Comparison of ENCODE assay signal across 8 cellular contexts in the genomic region with DNA sequence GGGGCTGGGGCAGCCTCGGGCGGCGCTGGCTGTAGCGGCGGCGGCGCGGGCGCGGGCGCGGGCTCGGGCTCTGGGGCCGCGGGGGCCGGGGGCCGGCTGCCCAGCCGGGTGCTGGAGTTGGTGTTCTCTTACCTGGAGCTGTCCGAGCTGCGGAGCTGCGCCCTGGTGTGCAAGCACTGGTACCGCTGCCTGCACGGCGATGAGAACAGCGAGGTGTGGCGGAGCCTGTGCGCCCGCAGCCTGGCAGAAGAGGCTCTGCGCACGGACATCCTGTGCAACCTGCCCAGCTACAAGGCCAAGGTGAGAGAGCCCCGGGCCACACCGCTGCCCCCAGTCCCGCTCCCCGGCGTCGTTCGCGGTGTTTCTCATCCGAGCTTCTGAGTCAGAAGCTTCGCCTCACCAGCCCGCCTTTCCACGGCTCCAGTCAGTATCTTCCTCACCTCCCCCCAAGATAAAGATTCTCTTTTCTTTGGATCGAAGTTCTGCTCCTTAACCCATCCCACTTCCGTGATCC. TPM values are rescaled to one million over a fixed set of nuclear protein-coding genes. Genes with fewer than 3 reads are reported as not detected.
A peak's percentile ranks its signal among the peaks of the same experiment; 100 is the strongest.
DNase-seq lines count a peak whose midpoint lies in the region; ATAC-seq, FAIRE-seq and TF ChIP-seq lines count a peak whose summit lies in the region.

No MANE protein-coding gene starts in this region.

- CTCF ChIA-PET in HEK293 (lab: Yijun Ruan, JAX) = interaction anchor here (0.5 to 0.6 kb wide), 3 partner anchors 28 to 1463 kb away, joined by 4 to 5 read pairs (median 4); no protein-coding TSS in a partner anchor
- CTCF ChIA-PET in activated CD8-positive, alpha-beta T cell treated with anti-CD3 and anti-CD28 coated beads, Interleukin-2, amount 10 ng/mL, durations not matched to agents 7 days and 5 days (lab: Charles Lee) = interaction anchor here (1.0 to 3.3 kb wide), 7 partner anchors 9 to 401 kb away, joined by 3 to 22 read pairs (median 5); a partner anchor contains a TSS

- H3K4me3 Mint-ChIP-seq in activated CD8-positive, alpha-beta T cell treated with anti-CD3 and anti-CD28 coated beads, Interleukin-2, amount 10 ng/mL, durations not matched to agents 7 days and 5 days = peak overlapping the region; percentile 96

- peaks cover 0 to 9% of the 10 kb centered on the region in 2 experiments; a peak in 2 of 3 replicates for H3K36me3 ChIP-seq in HEK293 (ENCODE audit: control insufficient read depth in 2 of 2, insufficient read depth in 1 of 2, low read length in 2 of 2)

- H3K9me3 Mint-ChIP-seq in activated CD8-positive, alpha-beta T cell treated with anti-CD3 and anti-CD28 coated beads, Interleukin-2, amount 10 ng/mL, durations not matched to agents 7 days and 5 days (ENCODE audit: insufficient read depth) = no peaks in the 10 kb centered on the region

- peaks cover 45% of the 10 kb centered on the region for H3K4me1 Mint-ChIP-seq in activated CD8-positive, alpha-beta T cell treated with anti-CD3 and anti-CD28 coated beads, Interleukin-2, amount 10 ng/mL, durations not matched to agents 7 days and 5 days (ENCODE audit: low read depth)

- no peak for TF ChIP-seq POLR2A in GM12892 (IDR thresholded peaks at IDR 0.05; ENCODE audit: low read depth, low read length)
- no peak for TF ChIP-seq POLR2A in NB4 (IDR thresholded peaks at IDR 0.05; ENCODE audit: extremely low read depth, insufficient read length)
- no peak for TF ChIP-seq POLR2A in GM18505 (IDR thresholded peaks at IDR 0.05; ENCODE audit: borderline replicate concordance, extremely low read depth, insufficient read depth, insufficient read length)

- POLR2A ChIA-PET in HEK293 (lab: Yijun Ruan, JAX) = interaction anchor here (0.6 to 1.4 kb wide), 8 partner anchors 7 to 299 kb away, joined by 3 to 5 read pairs (median 3); a partner anchor contains a TSS
- POLR2A ChIA-PET in activated CD8-positive, alpha-beta T cell treated with anti-CD3 and anti-CD28 coated beads, Interleukin-2, amount 10 ng/mL, durations not matched to agents 7 days and 5 days (lab: Charles Lee) = interaction anchor here (0.6 to 2.0 kb wide), 20 partner anchors 10 to 376 kb away, joined by 3 to 12 read pairs (median 4); a partner anchor contains a TSS

- H3K4me1 ChIP-seq in HEK293 (ENCODE audit: control insufficient read depth, insufficient read depth, low read length) = no peaks in the 10 kb centered on the region

- peak overlapping the region; percentile 95 for H3K27ac Mint-ChIP-seq in activated CD8-positive, alpha-beta T cell treated with anti-CD3 and anti-CD28 coated beads, Interleukin-2, amount 10 ng/mL, durations not matched to agents 7 days and 5 days

- peaks cover 17% of the 10 kb centered on the region for H3K36me3 Mint-ChIP-seq in activated CD8-positive, alpha-beta T cell treated with anti-CD3 and anti-CD28 coated beads, Interleukin-2, amount 10 ng/mL, durations not matched to agents 7 days and 5 days (ENCODE audit: low read depth)

- H3K4me3 ChIP-seq in HEK293 (ENCODE audit: low read depth, low read length) (peak overlapping the region; percentile 89), NB4 (ENCODE audit: low read depth, low read length) (peak overlapping the region; percentile 84)

- no peaks in the 10 kb centered on the region for H3K9me3 ChIP-seq in HEK293 (ENCODE audit: control insufficient read depth, insufficient read depth, low read depth, low read length)

- no peak for TF ChIP-seq CTCF in HEK293 (tag by site-specific recombination; IDR thresholded peaks at IDR 0.05)
- no peak for TF ChIP-seq CTCF in NB4 (IDR thresholded peaks at IDR 0.05; ENCODE audit: low read depth, low read length)

- H3K27me3 Mint-ChIP-seq in activated CD8-positive, alpha-beta T cell treated with anti-CD3 and anti-CD28 coated beads, Interleukin-2, amount 10 ng/mL, durations not matched to agents 7 days and 5 days (ENCODE audit: low read depth) = no peaks in the 10 kb centered on the region

- ATAC-seq in activated CD8-positive, alpha-beta T cell treated with anti-CD3 and anti-CD28 coated beads, Interleukin-2, amount 10 ng/mL, durations not matched to agents 7 days and 5 days = peak; percentile 57
- ATAC-seq in stimulated activated naive CD8-positive, alpha-beta T cell treated with anti-CD3 and anti-CD28 coated beads, Interleukin-15, Interleukin-2, amounts not matched to agents 100 U/mL and 50 U/mL, for 24 hours = peak; percentile 47
- no peak for ATAC-seq in GM18505 (IDR thresholded peaks at IDR 0.05; ENCODE audit: unreplicated experiment)

- peak; percentile 70 for FAIRE-seq in GM12892 (lab: Jason Lieb, UNC)

- H3K27ac ChIP-seq in HEK293 (ENCODE audit: extremely low read depth, low read depth, low read length) = peak overlapping the region; percentile 55; the same call in 1 of the 2 replicates
- H3K27ac ChIP-seq in epithelial cell of prostate = peak overlapping the region; percentile 77

- DNase-seq in GM12892 (ENCODE audit: insufficient read length) (peak; percentile 43), NB4 (ENCODE audit: low read depth) (peak; percentile 61), epithelial cell of prostate (ENCODE audit: low read depth, low spot score) (peak; percentile 29), myocyte (ENCODE audit: low read depth) (peak; percentile 20)
- DNase-seq in activated CD8-positive, alpha-beta T cell treated with anti-CD3 and anti-CD28 coated beads, Interleukin-2, amount 10 ng/mL, durations not matched to agents 7 days and 5 days = peak; percentile 70
- DNase-seq in stimulated activated naive CD8-positive, alpha-beta T cell treated with anti-CD3 and anti-CD28 coated beads, Interleukin-15, Interleukin-2, amounts not matched to agents 100 U/mL and 50 U/mL, for 24 hours = peak; percentile 57

TF ChIP-seq in HEK293, 187 proteins besides CTCF, POLR2A, EP300 and RAD21 (continues in another document):
- TF ChIP-seq, protein P1, sequence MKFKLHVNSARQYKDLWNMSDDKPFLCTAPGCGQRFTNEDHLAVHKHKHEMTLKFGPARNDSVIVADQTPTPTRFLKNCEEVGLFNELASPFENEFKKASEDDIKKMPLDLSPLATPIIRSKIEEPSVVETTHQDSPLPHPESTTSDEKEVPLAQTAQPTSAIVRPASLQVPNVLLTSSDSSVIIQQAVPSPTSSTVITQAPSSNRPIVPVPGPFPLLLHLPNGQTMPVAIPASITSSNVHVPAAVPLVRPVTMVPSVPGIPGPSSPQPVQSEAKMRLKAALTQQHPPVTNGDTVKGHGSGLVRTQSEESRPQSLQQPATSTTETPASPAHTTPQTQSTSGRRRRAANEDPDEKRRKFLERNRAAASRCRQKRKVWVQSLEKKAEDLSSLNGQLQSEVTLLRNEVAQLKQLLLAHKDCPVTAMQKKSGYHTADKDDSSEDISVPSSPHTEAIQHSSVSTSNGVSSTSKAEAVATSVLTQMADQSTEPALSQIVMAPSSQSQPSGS (tag by site-specific recombination; IDR thresholded peaks at IDR 0.05; ENCODE audit: low read depth) = no peak
- TF ChIP-seq ZNF335 (tag by site-specific recombination; conservative IDR thresholded peaks at IDR 0.05) = peak; percentile 52; the same call in 1 of the 2 replicates
- no peak for TF ChIP-seq OSR2 (tag by site-specific recombination; IDR thresholded peaks at IDR 0.05)
- peak; percentile 37; the same call in 1 of the 2 replicates for TF ChIP-seq ZBTB20 (tag by site-specific recombination; IDR thresholded peaks at IDR 0.05)
- peak; percentile 68 for TF ChIP-seq ZBTB17 (tag by site-specific recombination; IDR thresholded peaks at IDR 0.05)
- TF ChIP-seq ZBTB1 (tag by site-specific recombination; IDR thresholded peaks at IDR 0.05) = no peak
- peak; percentile 38; the same call in 1 of the 2 replicates for TF ChIP-seq ZNF341 (tag by site-specific recombination; IDR thresholded peaks at IDR 0.05; ENCODE audit: low read depth)
- TF ChIP-seq, protein P2, sequence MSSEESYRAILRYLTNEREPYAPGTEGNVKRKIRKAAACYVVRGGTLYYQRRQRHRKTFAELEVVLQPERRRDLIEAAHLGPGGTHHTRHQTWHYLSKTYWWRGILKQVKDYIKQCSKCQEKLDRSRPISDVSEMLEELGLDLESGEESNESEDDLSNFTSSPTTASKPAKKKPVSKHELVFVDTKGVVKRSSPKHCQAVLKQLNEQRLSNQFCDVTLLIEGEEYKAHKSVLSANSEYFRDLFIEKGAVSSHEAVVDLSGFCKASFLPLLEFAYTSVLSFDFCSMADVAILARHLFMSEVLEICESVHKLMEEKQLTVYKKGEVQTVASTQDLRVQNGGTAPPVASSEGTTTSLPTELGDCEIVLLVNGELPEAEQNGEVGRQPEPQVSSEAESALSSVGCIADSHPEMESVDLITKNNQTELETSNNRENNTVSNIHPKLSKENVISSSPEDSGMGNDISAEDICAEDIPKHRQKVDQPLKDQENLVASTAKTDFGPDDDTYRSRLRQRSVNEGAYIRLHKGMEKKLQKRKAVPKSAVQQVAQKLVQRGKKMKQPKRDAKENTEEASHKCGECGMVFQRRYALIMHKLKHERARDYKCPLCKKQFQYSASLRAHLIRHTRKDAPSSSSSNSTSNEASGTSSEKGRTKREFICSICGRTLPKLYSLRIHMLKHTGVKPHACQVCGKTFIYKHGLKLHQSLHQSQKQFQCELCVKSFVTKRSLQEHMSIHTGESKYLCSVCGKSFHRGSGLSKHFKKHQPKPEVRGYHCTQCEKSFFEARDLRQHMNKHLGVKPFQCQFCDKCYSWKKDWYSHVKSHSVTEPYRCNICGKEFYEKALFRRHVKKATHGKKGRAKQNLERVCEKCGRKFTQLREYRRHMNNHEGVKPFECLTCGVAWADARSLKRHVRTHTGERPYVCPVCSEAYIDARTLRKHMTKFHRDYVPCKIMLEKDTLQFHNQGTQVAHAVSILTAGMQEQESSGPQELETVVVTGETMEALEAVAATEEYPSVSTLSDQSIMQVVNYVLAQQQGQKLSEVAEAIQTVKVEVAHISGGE (tag by site-specific recombination; conservative IDR thresholded peaks at IDR 0.05; ENCODE audit: low read depth) = 0 out of 2 replicates have a peak, but pooled peaks have one; percentile 26

RNA-seq across cellular contexts. Expression of a gene that starts 0.6 kb away (rescaled TPM):
- 13.5 TPM for polyA plus RNA-seq in GM12892 (2012; ENCODE audit: missing spikeins)
- 10 to 100 TPM; 16.1 to 17.7 TPM for total RNA-seq in activated CD8-positive, alpha-beta T cell treated with anti-CD3 and anti-CD28 coated beads, Interleukin-2, amount 10 ng/mL, durations not matched to agents 7 days and 5 days
- total RNA-seq in myocyte = 7.7 and 9.5 TPM in 2 replicates
- 4.8 TPM for polyA plus RNA-seq in myocyte (2012)

RNA-seq across cellular contexts. Expression of a gene that starts 0.7 kb away (rescaled TPM):
- 17.3 TPM for polyA plus RNA-seq in GM12892 (2012; ENCODE audit: missing spikeins)
- 10 to 100 TPM; 21.0 to 21.8 TPM for total RNA-seq in activated CD8-positive, alpha-beta T cell treated with anti-CD3 and anti-CD28 coated beads, Interleukin-2, amount 10 ng/mL, durations not matched to agents 7 days and 5 days
- 5.5 and 8.3 TPM in 2 replicates for total RNA-seq in myocyte
- 7.2 TPM for polyA plus RNA-seq in myocyte (2012)

RNA-seq across cellular contexts. Expression of a gene that starts 53.9 kb away (rescaled TPM):
- not detected for polyA plus RNA-seq in GM12892 (2012; ENCODE audit: missing spikeins)
- total RNA-seq in activated CD8-positive, alpha-beta T cell treated with anti-CD3 and anti-CD28 coated beads, Interleukin-2, amount 10 ng/mL, durations not matched to agents 7 days and 5 days = under 1 TPM in 1 of 2 experiments, not detected in 1; 0.13 TPM
- total RNA-seq in myocyte = 0.53 TPM in 1 of 2 replicates, not detected in the other
- not detected for polyA plus RNA-seq in myocyte (2012)

Comparison
In these comparisons a context has a peak if more than half of its experiments do, and no peak if none do; other contexts are left out.
1. DNase-seq: peak in every context shown above with its lines; median percentile 70 in activated CD8-positive, alpha-beta T cell treated with anti-CD3 and anti-CD28 coated beads, Interleukin-2, amount 10 ng/mL, durations not matched to agents 7 days and 5 days; 61 in NB4; 57 in stimulated activated naive CD8-positive, alpha-beta T cell treated with anti-CD3 and anti-CD28 coated beads, Interleukin-15, Interleukin-2, amounts not matched to agents 100 U/mL and 50 U/mL, for 24 hours; 43 in GM12892; 29 in epithelial cell of prostate; 20 in myocyte.